Comparison of ENCODE assay signal across 1 cellular context in the genomic region with DNA sequence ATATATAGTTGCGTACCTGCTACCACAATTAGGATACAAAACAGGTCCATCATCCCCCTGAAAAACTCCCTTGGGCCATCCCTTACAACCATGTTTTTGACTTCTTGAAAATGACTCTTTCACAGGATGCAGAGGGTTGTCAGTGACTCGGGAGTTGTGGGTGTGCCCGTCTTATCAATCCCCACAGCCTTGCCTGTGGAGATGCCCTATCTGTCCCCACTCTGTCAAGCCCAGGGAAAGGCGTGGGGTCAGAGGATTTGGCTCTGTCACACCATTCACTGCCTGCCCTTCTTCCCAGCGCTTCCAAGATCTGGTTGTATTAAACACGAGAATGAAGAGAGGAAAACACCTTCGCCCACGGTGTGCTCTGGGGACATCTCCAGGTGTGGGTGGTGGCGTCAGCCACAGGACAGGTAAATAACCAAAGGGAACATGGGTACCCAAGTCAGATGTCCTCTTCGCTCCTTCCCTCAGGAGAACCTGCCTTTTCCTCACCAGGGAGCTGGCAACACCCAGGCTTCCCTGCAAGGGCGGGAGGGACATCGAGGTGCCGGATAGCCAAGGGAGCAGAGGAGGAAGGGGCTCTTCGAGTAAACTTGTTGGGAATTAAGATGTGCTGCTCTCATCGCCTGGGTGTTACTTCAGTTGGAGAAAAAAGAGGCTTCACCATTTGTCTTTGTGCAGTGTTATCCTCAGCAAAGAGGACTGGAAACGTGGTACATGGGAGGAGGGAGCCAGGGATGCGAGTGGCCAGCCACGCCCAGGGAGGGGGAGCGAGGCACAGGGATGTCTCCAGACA.
TF ChIP-seq lines count a peak whose summit lies in the region.

No MANE protein-coding gene starts in this region.

TF ChIP-seq in K562, 482 proteins besides CTCF, POLR2A, EP300 and RAD21 (continued from another document and continues in another):
- peak in 1 of 2 experiments; percentile 83; a peak in 2 of 4 replicates for TF ChIP-seq UBTF (IDR thresholded peaks at IDR 0.05; ENCODE audit: borderline replicate concordance in 1 of 2, low read depth in 2 of 2, low read length in 2 of 2)
- no peak for TF ChIP-seq TGIF2 (CRISPR knock-in tag; IDR thresholded peaks at IDR 0.05)
- TF ChIP-seq TRIM28 (IDR thresholded peaks at IDR 0.05), result no peak
- peak; percentile 53 to 77; a peak in 3 of 4 replicates for TF ChIP-seq TRIM24 (IDR thresholded peaks at IDR 0.05)
- TF ChIP-seq RBM15 (IDR thresholded peaks at IDR 0.05; ENCODE audit: insufficient read depth, low read length), result no peak
- no peak for TF ChIP-seq ZNF133 (CRISPR knock-in tag; IDR thresholded peaks at IDR 0.05)
- TF ChIP-seq CBFA2T2 (conservative IDR thresholded peaks at IDR 0.05), result peak; percentile 88
- TF ChIP-seq ZNF407 (IDR thresholded peaks at IDR 0.05; ENCODE audit: low read depth), result no peak
- TF ChIP-seq MCM7 (IDR thresholded peaks at IDR 0.05), result no peak
- TF ChIP-seq, protein P1, sequence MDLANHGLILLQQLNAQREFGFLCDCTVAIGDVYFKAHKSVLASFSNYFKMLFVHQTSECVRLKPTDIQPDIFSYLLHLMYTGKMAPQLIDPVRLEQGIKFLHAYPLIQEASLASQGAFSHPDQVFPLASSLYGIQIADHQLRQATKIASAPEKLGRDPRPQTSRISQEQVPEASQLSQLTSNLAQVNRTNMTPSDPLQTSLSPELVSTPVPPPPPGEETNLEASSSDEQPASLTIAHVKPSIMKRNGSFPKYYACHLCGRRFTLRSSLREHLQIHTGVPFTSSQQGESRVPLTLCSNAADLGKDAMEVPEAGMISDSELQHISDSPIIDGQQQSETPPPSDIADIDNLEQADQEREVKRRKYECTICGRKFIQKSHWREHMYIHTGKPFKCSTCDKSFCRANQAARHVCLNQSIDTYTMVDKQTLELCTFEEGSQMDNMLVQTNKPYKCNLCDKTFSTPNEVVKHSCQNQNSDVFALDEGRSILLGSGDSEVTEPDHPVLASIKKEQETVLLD (IDR thresholded peaks at IDR 0.05), result peak; percentile 86
- no peak for TF ChIP-seq BRCA1 (IDR thresholded peaks at IDR 0.05)
- TF ChIP-seq BRCA1 (CRISPR knock-in tag; IDR thresholded peaks at IDR 0.05), result no peak
- TF ChIP-seq SMARCA5 (IDR thresholded peaks at IDR 0.05), result no peak
- no peak for TF ChIP-seq KAT8 (IDR thresholded peaks at IDR 0.05; ENCODE audit: low read depth)
- TF ChIP-seq, protein P2, sequence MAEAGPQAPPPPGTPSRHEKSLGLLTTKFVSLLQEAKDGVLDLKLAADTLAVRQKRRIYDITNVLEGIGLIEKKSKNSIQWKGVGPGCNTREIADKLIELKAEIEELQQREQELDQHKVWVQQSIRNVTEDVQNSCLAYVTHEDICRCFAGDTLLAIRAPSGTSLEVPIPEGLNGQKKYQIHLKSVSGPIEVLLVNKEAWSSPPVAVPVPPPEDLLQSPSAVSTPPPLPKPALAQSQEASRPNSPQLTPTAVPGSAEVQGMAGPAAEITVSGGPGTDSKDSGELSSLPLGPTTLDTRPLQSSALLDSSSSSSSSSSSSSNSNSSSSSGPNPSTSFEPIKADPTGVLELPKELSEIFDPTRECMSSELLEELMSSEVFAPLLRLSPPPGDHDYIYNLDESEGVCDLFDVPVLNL (CRISPR knock-in tag; IDR thresholded peaks at IDR 0.05; ENCODE audit: low read depth), result no peak
- TF ChIP-seq SRSF3 (IDR thresholded peaks at IDR 0.05; ENCODE audit: insufficient read depth, low read length), result no peak
- TF ChIP-seq XRCC3 (IDR thresholded peaks at IDR 0.05), result no peak
- TF ChIP-seq RHOXF2B (CRISPR knock-in tag; conservative IDR thresholded peaks at IDR 0.05), result no peak
- TF ChIP-seq, protein P3, sequence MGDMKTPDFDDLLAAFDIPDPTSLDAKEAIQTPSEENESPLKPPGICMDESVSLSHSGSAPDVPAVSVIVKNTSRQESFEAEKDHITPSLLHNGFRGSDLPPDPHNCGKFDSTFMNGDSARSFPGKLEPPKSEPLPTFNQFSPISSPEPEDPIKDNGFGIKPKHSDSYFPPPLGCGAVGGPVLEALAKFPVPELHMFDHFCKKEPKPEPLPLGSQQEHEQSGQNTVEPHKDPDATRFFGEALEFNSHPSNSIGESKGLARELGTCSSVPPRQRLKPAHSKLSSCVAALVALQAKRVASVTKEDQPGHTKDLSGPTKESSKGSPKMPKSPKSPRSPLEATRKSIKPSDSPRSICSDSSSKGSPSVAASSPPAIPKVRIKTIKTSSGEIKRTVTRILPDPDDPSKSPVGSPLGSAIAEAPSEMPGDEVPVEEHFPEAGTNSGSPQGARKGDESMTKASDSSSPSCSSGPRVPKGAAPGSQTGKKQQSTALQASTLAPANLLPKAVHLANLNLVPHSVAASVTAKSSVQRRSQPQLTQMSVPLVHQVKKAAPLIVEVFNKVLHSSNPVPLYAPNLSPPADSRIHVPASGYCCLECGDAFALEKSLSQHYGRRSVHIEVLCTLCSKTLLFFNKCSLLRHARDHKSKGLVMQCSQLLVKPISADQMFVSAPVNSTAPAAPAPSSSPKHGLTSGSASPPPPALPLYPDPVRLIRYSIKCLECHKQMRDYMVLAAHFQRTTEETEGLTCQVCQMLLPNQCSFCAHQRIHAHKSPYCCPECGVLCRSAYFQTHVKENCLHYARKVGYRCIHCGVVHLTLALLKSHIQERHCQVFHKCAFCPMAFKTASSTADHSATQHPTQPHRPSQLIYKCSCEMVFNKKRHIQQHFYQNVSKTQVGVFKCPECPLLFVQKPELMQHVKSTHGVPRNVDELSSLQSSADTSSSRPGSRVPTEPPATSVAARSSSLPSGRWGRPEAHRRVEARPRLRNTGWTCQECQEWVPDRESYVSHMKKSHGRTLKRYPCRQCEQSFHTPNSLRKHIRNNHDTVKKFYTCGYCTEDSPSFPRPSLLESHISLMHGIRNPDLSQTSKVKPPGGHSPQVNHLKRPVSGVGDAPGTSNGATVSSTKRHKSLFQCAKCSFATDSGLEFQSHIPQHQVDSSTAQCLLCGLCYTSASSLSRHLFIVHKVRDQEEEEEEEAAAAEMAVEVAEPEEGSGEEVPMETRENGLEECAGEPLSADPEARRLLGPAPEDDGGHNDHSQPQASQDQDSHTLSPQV (IDR thresholded peaks at IDR 0.05), result peak; percentile 75
- TF ChIP-seq SRSF7 (optimal IDR thresholded peaks at IDR 0.05; ENCODE audit: low read depth, low read length), result no peak
- TF ChIP-seq FOXO4 (CRISPR knock-in tag; IDR thresholded peaks at IDR 0.05), result no peak
- no peak for TF ChIP-seq IRF9 (tag; IDR thresholded peaks at IDR 0.05)
- peak; percentile 88 for TF ChIP-seq ZEB2 (IDR thresholded peaks at IDR 0.05)
- TF ChIP-seq HMGN3 (IDR thresholded peaks at IDR 0.05; ENCODE audit: borderline replicate concordance, extremely low read depth, insufficient read length, low read depth, low read length), result no peak
- no peak for TF ChIP-seq CCAR2 (IDR thresholded peaks at IDR 0.05; ENCODE audit: low read depth, low read length)
- TF ChIP-seq FOXK2 (conservative IDR thresholded peaks at IDR 0.05 in 1 of 2, IDR thresholded peaks at IDR 0.05 in 1 of 2; ENCODE audit: low read depth in 2 of 2), result peak in 1 of 2 experiments; percentile 12; a peak in 2 of 4 replicates
- TF ChIP-seq SMARCA4 (IDR thresholded peaks at IDR 0.05), result peak; percentile 96
- TF ChIP-seq ZNF561 (CRISPR knock-in tag; conservative IDR thresholded peaks at IDR 0.05), result no peak
- peak; percentile 91 for TF ChIP-seq MTA2 (IDR thresholded peaks at IDR 0.05; ENCODE audit: low read depth)
- TF ChIP-seq ZNF347 (CRISPR knock-in tag; IDR thresholded peaks at IDR 0.05; ENCODE audit: low read depth), result no peak
- TF ChIP-seq MED1 (CRISPR knock-in tag; IDR thresholded peaks at IDR 0.05; ENCODE audit: borderline replicate concordance), result no peak
- TF ChIP-seq GATAD2B (IDR thresholded peaks at IDR 0.05; ENCODE audit: borderline replicate concordance), result peak; percentile 95
- TF ChIP-seq EWSR1 (IDR thresholded peaks at IDR 0.05; ENCODE audit: borderline replicate concordance, low read depth, partially characterized antibody), result no peak
- TF ChIP-seq ZNF253 (CRISPR knock-in tag; conservative IDR thresholded peaks at IDR 0.05), result no peak
- TF ChIP-seq, protein P4, sequence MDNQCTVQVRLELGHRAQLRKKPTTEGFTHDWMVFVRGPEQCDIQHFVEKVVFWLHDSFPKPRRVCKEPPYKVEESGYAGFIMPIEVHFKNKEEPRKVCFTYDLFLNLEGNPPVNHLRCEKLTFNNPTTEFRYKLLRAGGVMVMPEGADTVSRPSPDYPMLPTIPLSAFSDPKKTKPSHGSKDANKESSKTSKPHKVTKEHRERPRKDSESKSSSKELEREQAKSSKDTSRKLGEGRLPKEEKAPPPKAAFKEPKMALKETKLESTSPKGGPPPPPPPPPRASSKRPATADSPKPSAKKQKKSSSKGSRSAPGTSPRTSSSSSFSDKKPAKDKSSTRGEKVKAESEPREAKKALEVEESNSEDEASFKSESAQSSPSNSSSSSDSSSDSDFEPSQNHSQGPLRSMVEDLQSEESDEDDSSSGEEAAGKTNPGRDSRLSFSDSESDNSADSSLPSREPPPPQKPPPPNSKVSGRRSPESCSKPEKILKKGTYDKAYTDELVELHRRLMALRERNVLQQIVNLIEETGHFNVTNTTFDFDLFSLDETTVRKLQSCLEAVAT (IDR thresholded peaks at IDR 0.05), result no peak
- TF ChIP-seq ZNF174 (CRISPR knock-in tag; IDR thresholded peaks at IDR 0.05), result no peak
